19 cellular contexts compared by ENCODE assay signal in genomic region chr6:127051571-127052260, GRCh38.
DNase-seq lines count a peak whose midpoint lies in the region; ATAC-seq, FAIRE-seq and TF ChIP-seq lines count a peak whose summit lies in the region.
"Had no signal": no experiment of that assay in that cellular context is flagged by ENCODE, and none has a peak within 500 bp of the region (broad histone marks: within the 10 kb centered on the region; RNA-seq: fewer than 3 reads in every experiment).

No MANE protein-coding gene starts in this region.

- no peaks in the 10 kb centered on the region for H4K20me1 ChIP-seq in mammary epithelial cell (ENCODE audit: insufficient read depth, low read length)

- no peak overlapping the region for H3K9ac ChIP-seq in mammary epithelial cell (ENCODE audit: insufficient read depth, low read length)
- H3K9ac ChIP-seq: KMS-11 had no signal

- dilution Hi-C loops in mammary epithelial cell (cut with HindIII; ENCODE audit: low sequenced_read_pairs), result no loop called here

- intact Hi-C loops in mammary epithelial cell (cut with micrococcal nuclease) (no loop called here), MCF 10A (cut with micrococcal nuclease) (no loop called here)

- no peak for FAIRE-seq in GM12891 (lab: Jason Lieb, UNC)

- H3K4me1 Mint-ChIP-seq in MCF 10A (ENCODE audit: insufficient read depth, unreplicated experiment), result peaks cover 6% of the 10 kb centered on the region
- H3K4me1 Mint-ChIP-seq: activated naive CD8-positive, alpha-beta T cell treated with anti-CD3 and anti-CD28 coated beads, Interleukin-2, amount 50 U/mL, for 24 hours; stimulated activated naive B cell treated with anti-CD40 and anti-IgM and Interleukin-4, amounts not matched to agents 10 μg/mL and 1 μg/mL and 100 μg/mL, for 72 hours had no signal

- H3K4me2 ChIP-seq in mammary epithelial cell (ENCODE audit: insufficient read depth, low read depth, low read length), result no peak overlapping the region
- H3K4me2 ChIP-seq: KMS-11 had no signal

- no peaks in the 10 kb centered on the region for H3K79me2 ChIP-seq in mammary epithelial cell (ENCODE audit: insufficient read depth, low read length)

- no peak overlapping the region for H2AFZ ChIP-seq in mammary epithelial cell (ENCODE audit: low read depth, low read length)

- no peaks in the 10 kb centered on the region for H3K36me3 ChIP-seq in mammary epithelial cell (ENCODE audit: insufficient read depth, low read length)
- H3K36me3 ChIP-seq: prostate gland had no signal

- peaks cover 17% of the 10 kb centered on the region for H3K9me3 Mint-ChIP-seq in MCF 10A (ENCODE audit: unreplicated experiment)
- H3K9me3 Mint-ChIP-seq: type B pancreatic cell had no signal

- TF ChIP-seq CTCF in mammary epithelial cell (conservative IDR thresholded peaks at IDR 0.05 in 1 of 2, IDR thresholded peaks at IDR 0.05 in 1 of 2; ENCODE audit: extremely low read depth in 1 of 2, insufficient read depth in 1 of 2, low read depth in 1 of 2, low read length in 2 of 2) (no peak), MCF 10A (IDR thresholded peaks at IDR 0.05; ENCODE audit: unreplicated experiment) (no peak), astrocyte of the cerebellum (IDR thresholded peaks at IDR 0.05; ENCODE audit: low read depth, low read length, missing control alignments) (no peak)

- DNase-seq in mammary epithelial cell (peak; percentile 61), MCF 10A (ENCODE audit: unreplicated experiment) (no peak), astrocyte of the cerebellum (ENCODE audit: low read depth) (peak; percentile 81), foreskin melanocyte (peak; percentile 96), activated T-cell treated with anti-CD3 and anti-CD28 coated beads for 4 hours (no peak), GM12891 (ENCODE audit: insufficient read length, low spot score) (no peak)
- DNase-seq in activated CD4-positive, alpha-beta T cell treated with anti-CD3 and anti-CD28 coated beads, Interleukin-2, amount 50 U/mL, for 4 hours, result no peak
- DNase-seq: 8988T; activated naive CD8-positive, alpha-beta T cell treated with anti-CD3 and anti-CD28 coated beads, Interleukin-2, amount 50 U/mL, for 24 hours; CD8-positive, alpha-beta T cell; DND-41; NCI-H1105; NCI-H69; nephron progenitor cell; stimulated activated naive B cell treated with anti-CD40 and anti-IgM and Interleukin-4, amounts not matched to agents 10 μg/mL and 1 μg/mL and 100 μg/mL, for 72 hours had no signal

- no peak overlapping the region for H3K27ac Mint-ChIP-seq in MCF 10A (ENCODE audit: low read depth, unreplicated experiment)
- H3K27ac Mint-ChIP-seq: activated naive CD8-positive, alpha-beta T cell treated with anti-CD3 and anti-CD28 coated beads, Interleukin-2, amount 50 U/mL, for 24 hours; CD8-positive, alpha-beta T cell; stimulated activated naive B cell treated with anti-CD40 and anti-IgM and Interleukin-4, amounts not matched to agents 10 μg/mL and 1 μg/mL and 100 μg/mL, for 72 hours; type B pancreatic cell had no signal

- H3K27me3 Mint-ChIP-seq in MCF 10A (ENCODE audit: insufficient read depth, unreplicated experiment), result peaks cover 5% of the 10 kb centered on the region
- H3K27me3 Mint-ChIP-seq: activated naive CD8-positive, alpha-beta T cell treated with anti-CD3 and anti-CD28 coated beads, Interleukin-2, amount 50 U/mL, for 24 hours; stimulated activated naive B cell treated with anti-CD40 and anti-IgM and Interleukin-4, amounts not matched to agents 10 μg/mL and 1 μg/mL and 100 μg/mL, for 72 hours; type B pancreatic cell had no signal

- H3K4me3 Mint-ChIP-seq in MCF 10A (ENCODE audit: unreplicated experiment), result no peak overlapping the region
- H3K4me3 Mint-ChIP-seq: activated naive CD8-positive, alpha-beta T cell treated with anti-CD3 and anti-CD28 coated beads, Interleukin-2, amount 50 U/mL, for 24 hours; CD8-positive, alpha-beta T cell; nephron progenitor cell; stimulated activated naive B cell treated with anti-CD40 and anti-IgM and Interleukin-4, amounts not matched to agents 10 μg/mL and 1 μg/mL and 100 μg/mL, for 72 hours; type B pancreatic cell had no signal

- TF ChIP-seq POLR2A in GM12891 (IDR thresholded peaks at IDR 0.05; ENCODE audit: low read depth, low read length), result no peak

- H3K4me1 ChIP-seq in mammary epithelial cell (ENCODE audit: insufficient read depth, low read length), result peaks cover 7% of the 10 kb centered on the region
- H3K4me1 ChIP-seq: prostate gland had no signal

- BruUV-seq in mammary epithelial cell (replicated peaks; lab: Mats Ljungman, UMichigan) (no TSS peak), MCF 10A (replicated peaks; lab: Mats Ljungman, UMichigan) (no TSS peak)

- POLR2A ChIA-PET in MCF 10A (lab: Yijun Ruan, JAX), result no interaction called here

- H3K27ac ChIP-seq in mammary epithelial cell (ENCODE audit: insufficient read depth, low read depth, low read length), result no peak overlapping the region
- H3K27ac ChIP-seq: KMS-11, prostate gland had no signal

- no peak for ATAC-seq in GM18502 (IDR thresholded peaks at IDR 0.05; ENCODE audit: poor library complexity, unreplicated experiment)
- ATAC-seq: activated naive CD8-positive, alpha-beta T cell treated with anti-CD3 and anti-CD28 coated beads, Interleukin-2, amount 50 U/mL, for 24 hours; CD8-positive, alpha-beta T cell; stimulated activated naive B cell treated with anti-CD40 and anti-IgM and Interleukin-4, amounts not matched to agents 10 μg/mL and 1 μg/mL and 100 μg/mL, for 72 hours had no signal

- in situ Hi-C loops in mammary epithelial cell (cut with MboI; ENCODE audit: low sequenced_read_pairs in 2 of 2), result no loop called here
- in situ Hi-C loops in astrocyte of the cerebellum (cut with HindIII; ENCODE audit: low sequenced_read_pairs), result no loop called here

- H3K4me3 ChIP-seq in mammary epithelial cell (replicated peaks in 1 of 3; ENCODE audit: insufficient read depth in 1 of 3, low read depth in 2 of 3, low read length in 3 of 3) (no peak overlapping the region), astrocyte of the cerebellum (ENCODE audit: low read depth, low read length) (no peak overlapping the region)
- H3K4me3 ChIP-seq: prostate gland had no signal

- H3K36me3 Mint-ChIP-seq in MCF 10A (ENCODE audit: insufficient read depth, unreplicated experiment), result no peaks in the 10 kb centered on the region
- H3K36me3 Mint-ChIP-seq: CD8-positive, alpha-beta T cell; stimulated activated naive B cell treated with anti-CD40 and anti-IgM and Interleukin-4, amounts not matched to agents 10 μg/mL and 1 μg/mL and 100 μg/mL, for 72 hours; type B pancreatic cell had no signal

- H3K27me3 ChIP-seq in mammary epithelial cell (ENCODE audit: insufficient read depth, low read length), result no peaks in the 10 kb centered on the region

- CTCF ChIA-PET in mammary epithelial cell (lab: Charles Lee; ENCODE audit: low non-redundant PET) (no interaction called here), MCF 10A (lab: Yijun Ruan, JAX) (interaction anchor here (0.5 to 0.6 kb wide), 2 partner anchors 10 to 264 kb away, joined by 3 read pairs; no protein-coding TSS in a partner anchor)

- no peaks in the 10 kb centered on the region for H3K9me3 ChIP-seq in mammary epithelial cell (replicated peaks; ENCODE audit: insufficient read depth, low read length)
- H3K9me3 ChIP-seq: prostate gland had no signal

TF ChIP-seq in GM12891, 5 proteins besides CTCF, POLR2A, EP300 and RAD21:
- TF ChIP-seq SPI1 (IDR thresholded peaks at IDR 0.05; ENCODE audit: low read depth, low read length), result no peak
- TF ChIP-seq TAF1 (IDR thresholded peaks at IDR 0.05; ENCODE audit: low read depth, low read length), result no peak
- no peak for TF ChIP-seq POLR2AphosphoS5 (IDR thresholded peaks at IDR 0.05; ENCODE audit: low read depth, low read length)
- TF ChIP-seq PAX5 (IDR thresholded peaks at IDR 0.05; ENCODE audit: insufficient read depth, low read length, severe bottlenecking), result no peak
- no peak for TF ChIP-seq POU2F2 (IDR thresholded peaks at IDR 0.05; ENCODE audit: low read depth, low read length)

Comparison
In these comparisons a context has a peak if more than half of its experiments do, and no peak if none do; other contexts are left out.
1. DNase-seq: peak in mammary epithelial cell (single experiment), astrocyte of the cerebellum (single experiment) and foreskin melanocyte (single experiment); none in MCF 10A (single experiment), activated T-cell treated with anti-CD3 and anti-CD28 coated beads for 4 hours (single experiment), GM12891 (single experiment) and activated CD4-positive, alpha-beta T cell treated with anti-CD3 and anti-CD28 coated beads, Interleukin-2, amount 50 U/mL, for 4 hours (0 of 2).